8 cellular contexts compared by ENCODE assay signal in the genomic region with DNA sequence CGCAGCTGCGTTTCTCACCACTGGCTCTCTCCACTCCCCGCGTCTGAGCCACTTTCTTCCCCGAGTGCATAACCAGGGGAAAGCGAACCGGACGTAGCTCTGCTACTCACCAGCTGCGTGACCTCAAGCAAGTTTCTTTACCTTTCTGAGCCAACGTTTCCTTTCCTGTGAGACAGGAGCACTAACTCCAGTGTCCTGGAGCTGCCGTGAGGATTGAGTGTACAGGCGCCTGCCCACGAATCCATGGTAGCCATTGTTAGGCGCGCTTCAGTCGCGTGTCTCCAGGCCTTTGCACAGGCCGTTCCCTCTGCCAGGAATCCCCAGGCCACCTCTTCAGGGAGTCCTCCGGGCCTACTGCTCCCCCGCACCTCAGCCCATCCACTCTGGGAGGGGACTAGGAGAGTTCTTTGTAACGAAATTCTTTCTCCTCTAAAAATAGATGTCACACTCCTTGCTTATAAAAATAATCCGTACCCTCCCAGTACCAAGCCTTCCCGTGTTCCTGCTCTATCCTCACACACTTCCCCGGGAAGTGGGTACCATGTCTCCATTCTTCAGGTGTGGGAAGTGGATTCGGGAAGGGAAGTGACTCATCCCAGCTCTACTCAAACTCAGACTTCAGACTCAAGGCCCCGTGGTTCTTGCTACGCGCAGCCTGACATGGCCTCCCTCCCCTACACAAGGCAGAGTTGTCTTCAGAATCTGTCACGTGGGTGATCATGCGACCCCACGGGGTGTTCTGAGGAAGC. TPM values are rescaled to one million over a fixed set of nuclear protein-coding genes. Genes with fewer than 3 reads are reported as not detected.
A peak's percentile ranks its signal among the peaks of the same experiment; 100 is the strongest.
DNase-seq lines count a peak whose midpoint lies in the region; ATAC-seq and TF ChIP-seq lines count a peak whose summit lies in the region.

No MANE protein-coding gene starts in this region.

- H3K79me2 ChIP-seq in MM.1S (ENCODE audit: low read length) = no peaks in the 10 kb centered on the region

- no peaks in the 10 kb centered on the region for H3K9me2 ChIP-seq in MM.1S (replicated peaks; ENCODE audit: insufficient read depth, low read length)

- TF ChIP-seq CTCF in GM12864 (IDR thresholded peaks at IDR 0.05; ENCODE audit: low read depth, low read length, missing control alignments) = no peak
- no peak for TF ChIP-seq CTCF in MM.1S (IDR thresholded peaks at IDR 0.05; ENCODE audit: low read length)

- no peaks in the 10 kb centered on the region for H3K36me3 Mint-ChIP-seq in activated naive CD8-positive, alpha-beta T cell treated with anti-CD3 and anti-CD28 coated beads, Interleukin-2, amount 50 U/mL, for 24 hours (ENCODE audit: low read depth)
- H3K36me3 Mint-ChIP-seq in natural killer cell treated with Interleukin-12 subunit alpha and Interleukin-12 subunit beta and Interleukin-15 and Interleukin-18, amount 100 ng/mL, for 72 hours = no peaks in the 10 kb centered on the region

- H3K4me3 Mint-ChIP-seq in activated naive CD8-positive, alpha-beta T cell treated with anti-CD3 and anti-CD28 coated beads, Interleukin-2, amount 50 U/mL, for 24 hours = peak overlapping the region; percentile 82
- peak overlapping the region; percentile 85 for H3K4me3 Mint-ChIP-seq in natural killer cell treated with Interleukin-12 subunit alpha and Interleukin-12 subunit beta and Interleukin-15 and Interleukin-18, amount 100 ng/mL, for 72 hours

- peak; percentile 47 for ATAC-seq in GM21825 (IDR thresholded peaks at IDR 0.05; ENCODE audit: unreplicated experiment)
- ATAC-seq in activated naive CD8-positive, alpha-beta T cell treated with anti-CD3 and anti-CD28 coated beads, Interleukin-2, amount 50 U/mL, for 24 hours = peak; percentile 70
- ATAC-seq in natural killer cell treated with Interleukin-12 subunit alpha and Interleukin-12 subunit beta and Interleukin-15 and Interleukin-18, amount 100 ng/mL, for 72 hours = peak; percentile 76 to 79

- peaks cover 58% of the 10 kb centered on the region for H3K4me1 ChIP-seq in MM.1S (ENCODE audit: low read length)

- H3K27ac ChIP-seq in MM.1S (ENCODE audit: low read length) = peak overlapping the region; percentile 97

- no peaks in the 10 kb centered on the region for H3K36me3 ChIP-seq in MM.1S (replicated peaks; ENCODE audit: insufficient read depth, low read length)

- peak overlapping the region; percentile 90 for H3K9ac ChIP-seq in MM.1S (ENCODE audit: low read length)

- H3K27me3 ChIP-seq in MM.1S (replicated peaks; ENCODE audit: insufficient read depth, low read length) = no peaks in the 10 kb centered on the region

- H3K9me3 Mint-ChIP-seq in activated naive CD8-positive, alpha-beta T cell treated with anti-CD3 and anti-CD28 coated beads, Interleukin-2, amount 50 U/mL, for 24 hours = no peaks in the 10 kb centered on the region
- no peaks in the 10 kb centered on the region for H3K9me3 Mint-ChIP-seq in natural killer cell treated with Interleukin-12 subunit alpha and Interleukin-12 subunit beta and Interleukin-15 and Interleukin-18, amount 100 ng/mL, for 72 hours

- peak; percentile 87 for DNase-seq in GM12864 (ENCODE audit: low read depth)
- DNase-seq in MM.1S = peak; percentile 88
- DNase-seq in activated naive CD8-positive, alpha-beta T cell treated with anti-CD3 and anti-CD28 coated beads, Interleukin-2, amount 50 U/mL, for 24 hours = peak; percentile 74
- DNase-seq in natural killer cell treated with Interleukin-12 subunit alpha and Interleukin-12 subunit beta and Interleukin-15 and Interleukin-18, amount 100 ng/mL, for 72 hours (ENCODE audit: low spot score) = no peak
- DNase-seq in DMS79 (lab: John Stamatoyannopoulos, UW) = no peak
- DNase-seq in AG08395 (ENCODE audit: low spot score) = no peak
- DNase-seq in cerebellar nuclear complex (lab: John Stamatoyannopoulos, UW) = no peak

- H3K27me3 Mint-ChIP-seq in activated naive CD8-positive, alpha-beta T cell treated with anti-CD3 and anti-CD28 coated beads, Interleukin-2, amount 50 U/mL, for 24 hours = no peaks in the 10 kb centered on the region
- peaks cover 0 to 3% of the 10 kb centered on the region in 2 donors for H3K27me3 Mint-ChIP-seq in natural killer cell treated with Interleukin-12 subunit alpha and Interleukin-12 subunit beta and Interleukin-15 and Interleukin-18, amount 100 ng/mL, for 72 hours

- H2AFZ ChIP-seq in MM.1S (ENCODE audit: low read length) = peak overlapping the region; percentile 9; the same call in 1 of the 2 replicates

- H3F3A ChIP-seq in MM.1S (ENCODE audit: insufficient read depth, low read length) = peaks cover 29% of the 10 kb centered on the region

- no peaks in the 10 kb centered on the region for H3K9me3 ChIP-seq in MM.1S (replicated peaks; ENCODE audit: insufficient read depth, low read length)

- H4K20me1 ChIP-seq in MM.1S (ENCODE audit: insufficient read depth, low read length) = no peaks in the 10 kb centered on the region

- H3K27ac Mint-ChIP-seq in activated naive CD8-positive, alpha-beta T cell treated with anti-CD3 and anti-CD28 coated beads, Interleukin-2, amount 50 U/mL, for 24 hours = peak overlapping the region; percentile 100
- peak overlapping the region; percentile 87 to 93 for H3K27ac Mint-ChIP-seq in natural killer cell treated with Interleukin-12 subunit alpha and Interleukin-12 subunit beta and Interleukin-15 and Interleukin-18, amount 100 ng/mL, for 72 hours

- peak overlapping the region; percentile 89 for H3K4me2 ChIP-seq in MM.1S (ENCODE audit: low read depth, low read length)

- H3K4me3 ChIP-seq in GM12864 (ENCODE audit: low read depth, low read length) (peak overlapping the region; percentile 47), MM.1S (ENCODE audit: low read length) (peak overlapping the region; percentile 61)

- H3K4me1 Mint-ChIP-seq in activated naive CD8-positive, alpha-beta T cell treated with anti-CD3 and anti-CD28 coated beads, Interleukin-2, amount 50 U/mL, for 24 hours = peaks cover 73% of the 10 kb centered on the region
- peaks cover 31 to 37% of the 10 kb centered on the region in 2 donors for H3K4me1 Mint-ChIP-seq in natural killer cell treated with Interleukin-12 subunit alpha and Interleukin-12 subunit beta and Interleukin-15 and Interleukin-18, amount 100 ng/mL, for 72 hours (ENCODE audit: low read depth in 2 of 2)

RNA-seq across cellular contexts. Expression of a gene that starts 16.2 kb away (rescaled TPM):
- total RNA-seq in natural killer cell treated with Interleukin-12 subunit alpha and Interleukin-12 subunit beta and Interleukin-15 and Interleukin-18, amount 100 ng/mL, for 72 hours = not detected

Comparison
In these comparisons a context has a peak if more than half of its experiments do, and no peak if none do; other contexts are left out.
1. DNase-seq: peak in GM12864 (single experiment), MM.1S (single experiment) and activated naive CD8-positive, alpha-beta T cell treated with anti-CD3 and anti-CD28 coated beads, Interleukin-2, amount 50 U/mL, for 24 hours (single experiment); none in natural killer cell treated with Interleukin-12 subunit alpha and Interleukin-12 subunit beta and Interleukin-15 and Interleukin-18, amount 100 ng/mL, for 72 hours (single experiment), DMS79 (single experiment), AG08395 (single experiment) and cerebellar nuclear complex (0 of 2).
2. Peak in every context shown above with its lines, with median percentiles within 50 percentile points of each other: ATAC-seq.